ENCODE assay signal across 21 cellular contexts in genomic region chr5:87048156-87048555, GRCh38.
A peak's percentile ranks its signal among the peaks of the same experiment; 100 is the strongest.
DNase-seq lines count a peak whose midpoint lies in the region; FAIRE-seq and TF ChIP-seq lines count a peak whose summit lies in the region.
"Had no signal": no experiment of that assay in that cellular context is flagged by ENCODE, and none has a peak within 500 bp of the region (broad histone marks: within the 10 kb centered on the region; RNA-seq: fewer than 3 reads in every experiment).

No MANE protein-coding gene starts in this region.

- TF ChIP-seq CTCF in bronchial epithelial cell (IDR thresholded peaks at IDR 0.05; ENCODE audit: insufficient read depth, low read length, severe bottlenecking) (no peak), spleen (IDR thresholded peaks at IDR 0.05 in 8 of 11, conservative IDR thresholded peaks at IDR 0.05 in 3 of 11) (no peak)

- H3K27me3 ChIP-seq in bronchial epithelial cell (ENCODE audit: control insufficient read depth, insufficient read depth, low read length) (no peaks in the 10 kb centered on the region), spleen (replicated peaks in 1 of 7) (no peaks in the 10 kb centered on the region)
- H3K27me3 ChIP-seq: ascending aorta had no signal

- no peak for TF ChIP-seq POLR2A in spleen (IDR thresholded peaks at IDR 0.05)

- intact Hi-C loops in spleen (cut with DNase I; ENCODE audit: low total_unique reads): no loop called here

- 75 to 96% (median 92%) methylated on average over 1 of the region's 1 CpG for WGBS in spleen, 5 donors

- peaks cover 0 to 38% (median 22%) of the 10 kb centered on the region in 8 donors for H3K9me3 ChIP-seq in spleen
- H3K9me3 ChIP-seq: ascending aorta had no signal

- H3K4me1 ChIP-seq in spleen: no peaks in the 10 kb centered on the region
- H3K4me1 ChIP-seq: ascending aorta had no signal

- DNase-seq in DMS 273 (lab: John Stamatoyannopoulos, UW; ENCODE audit: unreplicated experiment) (peak; percentile 22), DMS 273 treated with DMSO at 0.1 percent for 48 hours (lab: John Stamatoyannopoulos, UW) (no peak), HCEC 1CT (peak; percentile 14), NCI-H446 treated with DMSO at 0.1 percent for 48 hours (lab: John Stamatoyannopoulos, UW) (peak; percentile 4), bronchial epithelial cell (ENCODE audit: low read depth) (peak; percentile 13), spleen (no peak), NCI-H146 (lab: John Stamatoyannopoulos, UW) (no peak), GM19238 (ENCODE audit: insufficient read length, low spot score) (no peak)
- DNase-seq: activated CD4-positive, alpha-beta T cell treated with anti-CD3 and anti-CD28 coated beads for 48 hours; activated naive CD4-positive, alpha-beta T cell treated with anti-CD3 and anti-CD28 coated beads, Interleukin-2, amount 50 U/mL, for 16 hours; effector memory CD4-positive, alpha-beta T cell; H7; left cardiac atrium; mesenchymal stem cell; naive B cell; NCI-H1048; NCI-H2081; stimulated activated CD4-positive, alpha-beta T cell treated with anti-CD3 and anti-CD28 coated beads, Interleukin-15, amount 100 ng/mL, for 24 hours; T-cell had no signal

- no peak for FAIRE-seq in bronchial epithelial cell (lab: Jason Lieb, UNC)

- H3K4me3 ChIP-seq in bronchial epithelial cell (ENCODE audit: low read depth, low read length): no peak overlapping the region
- H3K4me3 ChIP-seq in spleen: no peak overlapping the region
- H3K4me3 ChIP-seq: ascending aorta had no signal

- H3K36me3 ChIP-seq in bronchial epithelial cell (ENCODE audit: control insufficient read depth, insufficient read depth, low read length): no peaks in the 10 kb centered on the region
- H3K36me3 ChIP-seq in spleen: no peaks in the 10 kb centered on the region
- H3K36me3 ChIP-seq: ascending aorta had no signal

- H3K27ac ChIP-seq in spleen: no peak overlapping the region
- H3K27ac ChIP-seq: 22Rv1, ascending aorta had no signal

Comparison
In these comparisons a context has a peak if more than half of its experiments do, and no peak if none do; other contexts are left out.
1. DNase-seq: peak in DMS 273 (single experiment), HCEC 1CT (single experiment), NCI-H446 treated with DMSO at 0.1 percent for 48 hours (single experiment) and bronchial epithelial cell (single experiment); none in DMS 273 treated with DMSO at 0.1 percent for 48 hours (single experiment), spleen (single experiment), NCI-H146 (single experiment) and GM19238 (single experiment).